12 cellular contexts compared by ENCODE assay signal in genomic region chr4:113292371-113293042, GRCh38.
A peak's percentile ranks its signal among the peaks of the same experiment; 100 is the strongest.
DNase-seq lines count a peak whose midpoint lies in the region; ATAC-seq and TF ChIP-seq lines count a peak whose summit lies in the region.
"Had no signal": no experiment of that assay in that cellular context is flagged by ENCODE, and none has a peak within 500 bp of the region (broad histone marks: within the 10 kb centered on the region; RNA-seq: fewer than 3 reads in every experiment).

No MANE protein-coding gene starts in this region.

- H3K36me3 Mint-ChIP-seq in nephron progenitor cell (ENCODE audit: low read depth), result peaks cover 4% of the 10 kb centered on the region
- H3K36me3 Mint-ChIP-seq: natural killer cell treated with Interleukin-12 subunit alpha and Interleukin-12 subunit beta and Interleukin-15 and Interleukin-18, amount 100 ng/mL, for 72 hours had no signal

- 23% methylated on average over 21 of the region's 21 CpGs for WGBS in urinary bladder

- H3K27ac Mint-ChIP-seq in nephron progenitor cell, result peak overlapping the region; percentile 68
- H3K27ac Mint-ChIP-seq: natural killer cell treated with Interleukin-12 subunit alpha and Interleukin-12 subunit beta and Interleukin-15 and Interleukin-18, amount 100 ng/mL, for 72 hours had no signal

- H3K36me3 ChIP-seq in urinary bladder (ENCODE audit: insufficient read depth), result no peaks in the 10 kb centered on the region

- H3K4me1 ChIP-seq in urinary bladder (ENCODE audit: insufficient read depth), result peaks cover 1% of the 10 kb centered on the region
- H3K4me1 ChIP-seq: A549 had no signal

- H3K9me3 Mint-ChIP-seq in nephron progenitor cell, result no peaks in the 10 kb centered on the region
- H3K9me3 Mint-ChIP-seq: natural killer cell treated with Interleukin-12 subunit alpha and Interleukin-12 subunit beta and Interleukin-15 and Interleukin-18, amount 100 ng/mL, for 72 hours had no signal

- DNase-seq in NCI-H345 (lab: John Stamatoyannopoulos, UW) (peak; percentile 2), NCI-H345 treated with DMSO at 0.1 percent for 48 hours (lab: John Stamatoyannopoulos, UW; ENCODE audit: unreplicated experiment) (no peak), fibroblast of the aortic adventitia (ENCODE audit: low read depth) (peak; percentile 54), nephron progenitor cell (peak; percentile 24), NCI-H748 (lab: John Stamatoyannopoulos, UW; ENCODE audit: unreplicated experiment) (no peak), GDM1 (lab: John Stamatoyannopoulos, UW) (no peak)
- DNase-seq: amniotic stem cell, T1000 had no signal

- ATAC-seq in HG02642 (IDR thresholded peaks at IDR 0.05; ENCODE audit: poor library complexity, unreplicated experiment), result no peak
- ATAC-seq: A549; natural killer cell treated with Interleukin-12 subunit alpha and Interleukin-12 subunit beta and Interleukin-15 and Interleukin-18, amount 100 ng/mL, for 72 hours had no signal

- H3K27me3 Mint-ChIP-seq in nephron progenitor cell (ENCODE audit: low read depth, poor library complexity), result no peaks in the 10 kb centered on the region

- H3K4me1 Mint-ChIP-seq in nephron progenitor cell, result peaks cover 28% of the 10 kb centered on the region

- H3K4me3 Mint-ChIP-seq in nephron progenitor cell, result peak overlapping the region; percentile 37
- H3K4me3 Mint-ChIP-seq: natural killer cell treated with Interleukin-12 subunit alpha and Interleukin-12 subunit beta and Interleukin-15 and Interleukin-18, amount 100 ng/mL, for 72 hours had no signal

- peak overlapping the region; percentile 58 for H3K4me3 ChIP-seq in fibroblast of the aortic adventitia (ENCODE audit: low read depth, low read length)
- no peak overlapping the region for H3K4me3 ChIP-seq in urinary bladder (ENCODE audit: low read depth, low read length)
- H3K4me3 ChIP-seq: A549 had no signal

- no peak for TF ChIP-seq CTCF in fibroblast of the aortic adventitia (IDR thresholded peaks at IDR 0.05; ENCODE audit: insufficient read depth, low read length)
- no peak for TF ChIP-seq CTCF in nephron progenitor cell (IDR thresholded peaks at IDR 0.05)

- H3K27ac ChIP-seq in urinary bladder (ENCODE audit: low read depth), result peak overlapping the region; percentile 80
- H3K27ac ChIP-seq: A549 had no signal

Comparison
In these comparisons a context has a peak if more than half of its experiments do, and no peak if none do; other contexts are left out.
1. DNase-seq: peak in NCI-H345 (single experiment), fibroblast of the aortic adventitia (single experiment) and nephron progenitor cell (single experiment); none in NCI-H345 treated with DMSO at 0.1 percent for 48 hours (single experiment), NCI-H748 (single experiment) and GDM1 (single experiment).